ENCODE assay signal across 8 cellular contexts in the genomic region with DNA sequence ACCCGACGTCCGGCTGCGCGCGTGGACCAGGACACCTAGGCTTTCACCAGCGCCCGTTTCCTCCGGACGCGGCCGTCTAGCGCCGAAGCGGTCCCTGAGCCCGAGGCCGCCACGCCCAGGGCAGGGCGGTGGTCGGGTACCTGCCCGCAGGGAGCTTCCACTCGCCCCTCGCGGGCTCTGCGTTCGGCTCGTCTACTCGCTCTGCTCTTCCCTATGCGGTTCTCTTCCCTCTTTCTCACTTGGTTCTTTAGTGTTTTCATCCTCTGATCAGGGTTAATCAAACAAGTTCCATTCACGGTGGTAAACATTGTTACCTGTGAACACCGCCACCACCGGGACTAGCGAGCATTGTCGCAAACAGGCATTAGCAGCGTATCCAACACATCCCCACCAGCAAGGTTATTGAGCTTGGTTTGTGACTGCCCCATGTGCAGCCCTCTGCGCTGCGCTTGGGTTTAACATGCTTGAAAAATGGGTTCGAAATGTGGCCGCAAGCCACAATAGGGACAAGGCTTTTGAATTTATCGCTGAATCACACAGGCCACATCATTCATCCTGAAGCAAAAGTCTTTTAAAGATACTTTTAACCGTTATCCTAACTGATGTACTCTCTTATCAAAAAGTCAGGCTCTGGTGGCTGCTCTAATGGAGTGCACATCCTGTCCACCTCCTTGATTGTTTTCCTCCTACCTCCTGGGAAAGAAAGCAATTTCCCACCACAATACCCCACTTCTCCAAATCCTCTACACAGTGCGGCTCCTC. TPM values are rescaled to one million over a fixed set of nuclear protein-coding genes. Genes with fewer than 3 reads are reported as not detected.
DNase-seq lines count a peak whose midpoint lies in the region; ATAC-seq and TF ChIP-seq lines count a peak whose summit lies in the region.

No MANE protein-coding gene starts in this region.

- H3K4me3 ChIP-seq in PC-9 (peak overlapping the region; percentile 93), adipocyte (ENCODE audit: low read length) (peak overlapping the region; percentile 94), iPS-18a (ENCODE audit: low read length) (peak overlapping the region; percentile 96)

- H4K20me1 ChIP-seq in PC-9 (ENCODE audit: insufficient read depth), result no peaks in the 10 kb centered on the region

- no peaks in the 10 kb centered on the region for H3K9me2 ChIP-seq in PC-9 (ENCODE audit: insufficient read depth)

- H3K4me2 ChIP-seq in PC-9, result peak overlapping the region; percentile 96

- intact Hi-C loops in PC-9 (cut with micrococcal nuclease; ENCODE audit: unreplicated experiment), result loop anchor here (1.0 to 5.0 kb wide), 6 partner anchors 40 to 315 kb away; no protein-coding TSS in a partner anchor

- TF ChIP-seq CTCF in PC-9 (conservative IDR thresholded peaks at IDR 0.05), result no peak

- H3K36me3 ChIP-seq in PC-9 (ENCODE audit: low read depth) (no peaks in the 10 kb centered on the region), adipocyte (ENCODE audit: control insufficient read depth, insufficient read depth, low read length, severe bottlenecking) (no peaks in the 10 kb centered on the region), iPS-18a (ENCODE audit: control insufficient read depth, low read depth, low read length) (no peaks in the 10 kb centered on the region)

- no peak for DNase-seq in PC-9
- DNase-seq in adipocyte (ENCODE audit: low read depth), result no peak
- DNase-seq in stimulated activated CD4-positive, alpha-beta T cell treated with anti-CD3 and anti-CD28 coated beads, Interleukin-12 subunit alpha, Interleukin-12 subunit beta, amount 100 ng/mL, for 4 hours, result peak; percentile 37
- DNase-seq in middle frontal gyrus (ENCODE audit: extremely low spot score, low spot score), result no peak
- no peak for DNase-seq in NCI-H345 (lab: John Stamatoyannopoulos, UW)
- DNase-seq in dedifferentiated amniotic fluid mesenchymal stem cell (ENCODE audit: extremely low spot score), result no peak

- H3K4me1 ChIP-seq in PC-9 (replicated peaks; ENCODE audit: insufficient read depth) (peaks cover 37% of the 10 kb centered on the region), adipocyte (ENCODE audit: control insufficient read depth, insufficient read depth, low read length) (peaks cover 27% of the 10 kb centered on the region), iPS-18a (ENCODE audit: control insufficient read depth, low read depth, low read length) (peaks cover 5% of the 10 kb centered on the region)

- no peaks in the 10 kb centered on the region for H3K27me3 ChIP-seq in PC-9 (ENCODE audit: insufficient read depth, low read depth)
- no peaks in the 10 kb centered on the region for H3K27me3 ChIP-seq in adipocyte (replicated peaks; ENCODE audit: control insufficient read depth, insufficient read depth, low read length)
- peaks cover 47% of the 10 kb centered on the region for H3K27me3 ChIP-seq in iPS-18a (ENCODE audit: control insufficient read depth, insufficient read depth, low read length)

- ATAC-seq in GM21423 (IDR thresholded peaks at IDR 0.05; ENCODE audit: unreplicated experiment), result peak; percentile 7

- H3K27ac ChIP-seq in PC-9, result no peak overlapping the region
- H3K27ac ChIP-seq in iPS-18a (ENCODE audit: low read length), result no peak overlapping the region

- BruUV-seq in PC-9 (replicated peaks; lab: Mats Ljungman, UMichigan), result TSS peak; percentile 86

- peak overlapping the region; percentile 96 for H2AFZ ChIP-seq in PC-9

- no peaks in the 10 kb centered on the region for H3K9me3 ChIP-seq in PC-9 (ENCODE audit: insufficient read depth, low read depth)
- H3K9me3 ChIP-seq in adipocyte (ENCODE audit: control insufficient read depth, low read length), result no peaks in the 10 kb centered on the region
- H3K9me3 ChIP-seq in iPS-18a (ENCODE audit: control insufficient read depth, low read depth, low read length), result no peaks in the 10 kb centered on the region

- POLR2A ChIA-PET in PC-9 (lab: Charles Lee; ENCODE audit: unreplicated experiment), result interaction anchor here (0.6 kb wide), 1 partner anchor 643 kb away, joined by 5 read pairs; no protein-coding TSS in a partner anchor

- peaks cover 34% of the 10 kb centered on the region for H3K79me2 ChIP-seq in PC-9 (ENCODE audit: low read depth)

- H3K9ac ChIP-seq in adipocyte (ENCODE audit: low read length), result peak overlapping the region; percentile 90
- H3K9ac ChIP-seq in iPS-18a (ENCODE audit: low read length), result peak overlapping the region; percentile 32

- H3F3A ChIP-seq in PC-9 (ENCODE audit: insufficient read depth, low read depth), result peaks cover 16% of the 10 kb centered on the region

- CTCF ChIA-PET in PC-9 (lab: Charles Lee), result no interaction called here

RNA-seq across cellular contexts. Expression of gene CD47, which starts 0.8 kb away (rescaled TPM):
- total RNA-seq in PC-9 (2021), result 74.8 and 76.9 TPM in 2 replicates
